ENCODE assay signal across 1 cellular context in genomic region chr15:34793071-34793470, GRCh38.
TF ChIP-seq lines count a peak whose summit lies in the region.

No MANE protein-coding gene starts in this region.

TF ChIP-seq in K562, 482 proteins besides CTCF, POLR2A, EP300 and RAD21:
- TF ChIP-seq STAG1 (CRISPR knock-in tag; IDR thresholded peaks at IDR 0.05; ENCODE audit: borderline replicate concordance), result no peak
- no peak for TF ChIP-seq NFATC3 (IDR thresholded peaks at IDR 0.05)
- TF ChIP-seq HDAC6 (IDR thresholded peaks at IDR 0.05; ENCODE audit: low read depth, low read length), result no peak
- TF ChIP-seq SRSF1 (IDR thresholded peaks at IDR 0.05; ENCODE audit: low read depth, low read length), result no peak
- TF ChIP-seq ZNF395 (CRISPR knock-in tag; IDR thresholded peaks at IDR 0.05), result no peak
- TF ChIP-seq MITF (IDR thresholded peaks at IDR 0.05), result no peak
- no peak for TF ChIP-seq SAFB2 (IDR thresholded peaks at IDR 0.05; ENCODE audit: borderline replicate concordance, low read depth, low read length, severe bottlenecking)
- no peak for TF ChIP-seq CSDE1 (IDR thresholded peaks at IDR 0.05)
- TF ChIP-seq MBD2 (IDR thresholded peaks at IDR 0.05; ENCODE audit: borderline replicate concordance, low read depth), result no peak
- TF ChIP-seq CAMTA2 (CRISPR knock-in tag; conservative IDR thresholded peaks at IDR 0.05), result no peak
- TF ChIP-seq POU5F1 (IDR thresholded peaks at IDR 0.05; ENCODE audit: borderline replicate concordance, low read depth, low read length, partially characterized antibody), result no peak
- TF ChIP-seq NR3C1 (CRISPR knock-in tag; IDR thresholded peaks at IDR 0.05), result no peak
- no peak for TF ChIP-seq SRSF7 (optimal IDR thresholded peaks at IDR 0.05; ENCODE audit: low read depth, low read length)
- no peak for TF ChIP-seq CGGBP1 (CRISPR knock-in tag; IDR thresholded peaks at IDR 0.05)
- no peak for TF ChIP-seq HDAC3 (IDR thresholded peaks at IDR 0.05; ENCODE audit: borderline replicate concordance, partially characterized antibody)
- TF ChIP-seq FOXO4 (CRISPR knock-in tag; IDR thresholded peaks at IDR 0.05), result no peak
- TF ChIP-seq GTF2E2 (tag; IDR thresholded peaks at IDR 0.05), result no peak
